ENCODE assay signal across 1 cellular context in the genomic region with DNA sequence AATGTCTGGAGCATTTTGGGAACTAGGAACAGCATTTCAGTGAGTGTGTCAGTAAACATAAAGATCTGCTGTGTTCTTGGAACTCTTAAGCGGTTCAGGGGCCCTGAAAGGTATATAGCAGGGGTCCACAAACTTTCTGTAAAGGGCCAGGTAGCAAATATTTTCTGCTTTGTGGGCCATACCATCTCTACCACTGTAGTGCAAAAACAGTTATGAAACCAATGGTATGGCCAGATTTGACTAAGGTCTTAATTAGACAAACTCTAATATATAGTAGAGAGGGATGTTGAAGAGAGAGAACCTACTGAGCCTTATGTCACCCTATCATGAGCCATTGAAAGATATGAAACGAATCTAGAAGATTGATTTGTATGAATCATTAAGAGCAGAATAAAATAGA.
TF ChIP-seq lines count a peak whose summit lies in the region.

No MANE protein-coding gene starts in this region.

TF ChIP-seq in endothelial cell of umbilical vein, 7 proteins besides CTCF, POLR2A, EP300 and RAD21:
- TF ChIP-seq POLR2AphosphoS5 (IDR thresholded peaks at IDR 0.05; ENCODE audit: insufficient read depth, low read depth, low read length) (no peak), FOS (IDR thresholded peaks at IDR 0.05; ENCODE audit: borderline replicate concordance, insufficient read depth, low read length) (no peak), GATA2 (IDR thresholded peaks at IDR 0.05; ENCODE audit: insufficient read depth, insufficient read length, low read depth, low read length) (no peak), JUN (IDR thresholded peaks at IDR 0.05; ENCODE audit: borderline replicate concordance, insufficient read depth, insufficient read length, low read depth) (no peak), MYC (IDR thresholded peaks at IDR 0.05; ENCODE audit: low read depth, low read length) (no peak), EZH2 (IDR thresholded peaks at IDR 0.05; ENCODE audit: borderline replicate concordance, low read depth, low read length, severe bottlenecking) (no peak)
- TF ChIP-seq, protein P1, sequence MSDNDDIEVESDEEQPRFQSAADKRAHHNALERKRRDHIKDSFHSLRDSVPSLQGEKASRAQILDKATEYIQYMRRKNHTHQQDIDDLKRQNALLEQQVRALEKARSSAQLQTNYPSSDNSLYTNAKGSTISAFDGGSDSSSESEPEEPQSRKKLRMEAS (IDR thresholded peaks at IDR 0.05; ENCODE audit: insufficient read depth, insufficient read length): no peak
TF ChIP-seq in endothelial cell of umbilical vein: peak in this region for 0.
